13 cellular contexts compared by ENCODE assay signal in genomic region chr1:159172599-159173291, GRCh38. TPM values are rescaled to one million over a fixed set of nuclear protein-coding genes. Genes with fewer than 3 reads are reported as not detected.
DNase-seq lines count a peak whose midpoint lies in the region; ATAC-seq and TF ChIP-seq lines count a peak whose summit lies in the region.
"Had no signal": no experiment of that assay in that cellular context is flagged by ENCODE, and none has a peak within 500 bp of the region (broad histone marks: within the 10 kb centered on the region; RNA-seq: fewer than 3 reads in every experiment).

No MANE protein-coding gene starts in this region.

- H3K18ac ChIP-seq in trophoblast cell (ENCODE audit: low read length), result no peak overlapping the region

- H3K79me1 ChIP-seq in trophoblast cell (ENCODE audit: low read length), result no peaks in the 10 kb centered on the region

- TF ChIP-seq CTCF in activated B cell treated with CpG ODN at 0.5 μM for 24 hours (IDR thresholded peaks at IDR 0.05) (no peak), right lobe of liver (IDR thresholded peaks at IDR 0.05) (no peak)

- ATAC-seq in activated B cell treated with CpG ODN at 0.5 μM for 24 hours (ENCODE audit: low read depth) (no peak), left ventricle myocardium superior (peak; percentile 70), right lobe of liver (no peak), HG03520 (IDR thresholded peaks at IDR 0.05; ENCODE audit: unreplicated experiment) (no peak)
- ATAC-seq in activated CD8-positive, alpha-beta T cell treated with anti-CD3 and anti-CD28 coated beads, Interleukin-2, amount 10 ng/mL, durations not matched to agents 7 days and 5 days, result no peak
- ATAC-seq: CD8-positive, alpha-beta T cell had no signal

- H3K36me3 ChIP-seq in trophoblast cell (ENCODE audit: control insufficient read depth in 1 of 2, insufficient read depth in 2 of 2, low read length in 2 of 2) (no peaks in the 10 kb centered on the region), right lobe of liver (no peaks in the 10 kb centered on the region)
- H3K36me3 ChIP-seq: SJCRH30 had no signal

- intact Hi-C loops in activated B cell treated with CpG ODN at 0.5 μM for 24 hours (cut with micrococcal nuclease), result loop anchor here (2.0 kb wide), 1 partner anchor 14 kb away; no protein-coding TSS in a partner anchor
- intact Hi-C loops in left ventricle myocardium superior (cut with micrococcal nuclease), result no loop called here
- intact Hi-C loops in right lobe of liver (cut with DNase I), result no loop called here

- no peak overlapping the region for H3K9ac ChIP-seq in trophoblast cell (ENCODE audit: low read length)

- H3K4me2 ChIP-seq in trophoblast cell (ENCODE audit: low read length), result no peak overlapping the region

- no peak overlapping the region for H2AK5ac ChIP-seq in trophoblast cell (ENCODE audit: low read length)

- no peak overlapping the region for H4K12ac ChIP-seq in trophoblast cell (ENCODE audit: low read depth, low read length)

- H3K4me1 Mint-ChIP-seq in activated B cell treated with CpG ODN at 0.5 μM for 24 hours, result peaks cover 18% of the 10 kb centered on the region
- no peaks in the 10 kb centered on the region for H3K4me1 Mint-ChIP-seq in activated CD8-positive, alpha-beta T cell treated with anti-CD3 and anti-CD28 coated beads, Interleukin-2, amount 10 ng/mL, durations not matched to agents 7 days and 5 days (ENCODE audit: low read depth)

- H3K4ac ChIP-seq in trophoblast cell (ENCODE audit: low read depth, low read length), result no peak overlapping the region

- H3K4me3 ChIP-seq in trophoblast cell (ENCODE audit: low read depth, low read length) (no peak overlapping the region), right lobe of liver (no peak overlapping the region)
- H3K4me3 ChIP-seq: SJCRH30 had no signal

- CTCF ChIA-PET in activated B cell treated with CpG ODN at 0.5 μM for 24 hours (lab: Charles Lee), result no interaction called here
- CTCF ChIA-PET in activated CD8-positive, alpha-beta T cell treated with anti-CD3 and anti-CD28 coated beads, Interleukin-2, amount 10 ng/mL, durations not matched to agents 7 days and 5 days (lab: Charles Lee), result interaction anchor here (0.7 to 1.4 kb wide), 2 partner anchors 40 to 1153 kb away, joined by 3 to 4 read pairs; no protein-coding TSS in a partner anchor

- H3K4me3 Mint-ChIP-seq in activated B cell treated with CpG ODN at 0.5 μM for 24 hours, result peak overlapping the region; percentile 28
- no peak overlapping the region for H3K4me3 Mint-ChIP-seq in activated CD8-positive, alpha-beta T cell treated with anti-CD3 and anti-CD28 coated beads, Interleukin-2, amount 10 ng/mL, durations not matched to agents 7 days and 5 days
- H3K4me3 Mint-ChIP-seq: CD8-positive, alpha-beta T cell; central memory CD8-positive, alpha-beta T cell had no signal

- H3K23ac ChIP-seq in trophoblast cell (ENCODE audit: low read length), result no peak overlapping the region

- peak; percentile 77 for DNase-seq in Daoy (ENCODE audit: low read depth)
- no peak for DNase-seq in activated B cell treated with CpG ODN at 0.5 μM for 24 hours
- peak; percentile 38 for DNase-seq in left ventricle myocardium superior
- no peak for DNase-seq in trophoblast cell
- DNase-seq in activated CD8-positive, alpha-beta T cell treated with anti-CD3 and anti-CD28 coated beads, Interleukin-2, amount 10 ng/mL, durations not matched to agents 7 days and 5 days, result no peak
- no peak for DNase-seq in right lobe of liver
- DNase-seq in NOMO-1 (lab: John Stamatoyannopoulos, UW; ENCODE audit: unreplicated experiment in 2 of 2), result no peak
- DNase-seq: CD8-positive, alpha-beta T cell; NCI-H1417 treated with DMSO at 0.1 percent for 48 hours; SJCRH30; stimulated activated naive CD4-positive, alpha-beta T cell treated with Interleukin-2 at 50 U/mL for 16 hours had no signal

- H4K91ac ChIP-seq in trophoblast cell (ENCODE audit: low read depth, low read length), result no peak overlapping the region

- no peaks in the 10 kb centered on the region for H3K79me2 ChIP-seq in trophoblast cell (ENCODE audit: control insufficient read depth, insufficient read depth, low read length, poor library complexity)

- H3K27ac ChIP-seq in trophoblast cell (ENCODE audit: low read depth, low read length), result no peak overlapping the region
- no peak overlapping the region for H3K27ac ChIP-seq in right lobe of liver
- H3K27ac ChIP-seq: SJCRH30 had no signal

- TF ChIP-seq POLR2A in right lobe of liver (IDR thresholded peaks at IDR 0.05), result no peak

- no peak overlapping the region for H3K14ac ChIP-seq in trophoblast cell (ENCODE audit: low read length)

- H3K36me3 Mint-ChIP-seq in activated B cell treated with CpG ODN at 0.5 μM for 24 hours (ENCODE audit: low read depth), result peaks cover 3% of the 10 kb centered on the region
- H3K36me3 Mint-ChIP-seq in activated CD8-positive, alpha-beta T cell treated with anti-CD3 and anti-CD28 coated beads, Interleukin-2, amount 10 ng/mL, durations not matched to agents 7 days and 5 days (ENCODE audit: low read depth), result no peaks in the 10 kb centered on the region
- H3K36me3 Mint-ChIP-seq: CD8-positive, alpha-beta T cell had no signal

- peak overlapping the region; percentile 43 for H2AFZ ChIP-seq in trophoblast cell (ENCODE audit: insufficient read depth, low read length, poor library complexity)

- whole genome bisulfite sequencing in trophoblast cell (ENCODE audit: extremely low coverage, insufficient coverage, insufficient read length), result no CpG with 5 or more reads among the region's 17 CpGs
- whole genome bisulfite sequencing in right lobe of liver (ENCODE audit: insufficient coverage, low coverage, low lambda C conversion rate, missing lambda C conversion rate), result 2% methylated on average over 16 of the region's 17 CpGs

- no peak overlapping the region for H2BK12ac ChIP-seq in trophoblast cell (ENCODE audit: low read length)

- H3K27me3 Mint-ChIP-seq in activated B cell treated with CpG ODN at 0.5 μM for 24 hours, result peaks cover 29% of the 10 kb centered on the region
- H3K27me3 Mint-ChIP-seq in activated CD8-positive, alpha-beta T cell treated with anti-CD3 and anti-CD28 coated beads, Interleukin-2, amount 10 ng/mL, durations not matched to agents 7 days and 5 days (ENCODE audit: low read depth), result peaks cover 57% of the 10 kb centered on the region

- no peak overlapping the region for H4K8ac ChIP-seq in trophoblast cell (ENCODE audit: low read depth, low read length)

- peaks cover 2 to 7% of the 10 kb centered on the region in 2 experiments for H3K4me1 ChIP-seq in trophoblast cell (ENCODE audit: control insufficient read depth in 1 of 2, insufficient read depth in 2 of 2, low read length in 2 of 2)
- no peaks in the 10 kb centered on the region for H3K4me1 ChIP-seq in right lobe of liver
- H3K4me1 ChIP-seq: SJCRH30 had no signal

- H3K9me3 ChIP-seq in trophoblast cell (ENCODE audit: insufficient read depth, low read depth, low read length), result no peaks in the 10 kb centered on the region
- no peaks in the 10 kb centered on the region for H3K9me3 ChIP-seq in right lobe of liver
- H3K9me3 ChIP-seq: SJCRH30 had no signal

- POLR2A ChIA-PET in activated B cell treated with CpG ODN at 0.5 μM for 24 hours (lab: Charles Lee), result no interaction called here
- POLR2A ChIA-PET in activated CD8-positive, alpha-beta T cell treated with anti-CD3 and anti-CD28 coated beads, Interleukin-2, amount 10 ng/mL, durations not matched to agents 7 days and 5 days (lab: Charles Lee), result no interaction called here

- H3K27ac Mint-ChIP-seq in activated B cell treated with CpG ODN at 0.5 μM for 24 hours, result no peak overlapping the region
- no peak overlapping the region for H3K27ac Mint-ChIP-seq in activated CD8-positive, alpha-beta T cell treated with anti-CD3 and anti-CD28 coated beads, Interleukin-2, amount 10 ng/mL, durations not matched to agents 7 days and 5 days
- H3K27ac Mint-ChIP-seq: CD8-positive, alpha-beta T cell had no signal

- H3K27me3 ChIP-seq in trophoblast cell (ENCODE audit: insufficient read depth, low read length) (peaks cover 9% of the 10 kb centered on the region), right lobe of liver (peaks cover 0 to 3% of the 10 kb centered on the region in 2 donors)
- H3K27me3 ChIP-seq: SJCRH30 had no signal

- no peak overlapping the region for H2BK120ac ChIP-seq in trophoblast cell (ENCODE audit: insufficient read depth, low read length, poor library complexity)

- H2BK5ac ChIP-seq in trophoblast cell (ENCODE audit: low read depth, low read length, poor library complexity), result no peak overlapping the region

- H3K9me3 Mint-ChIP-seq in activated B cell treated with CpG ODN at 0.5 μM for 24 hours, result no peaks in the 10 kb centered on the region
- H3K9me3 Mint-ChIP-seq in activated CD8-positive, alpha-beta T cell treated with anti-CD3 and anti-CD28 coated beads, Interleukin-2, amount 10 ng/mL, durations not matched to agents 7 days and 5 days (ENCODE audit: insufficient read depth), result no peaks in the 10 kb centered on the region
- H3K9me3 Mint-ChIP-seq: CD8-positive, alpha-beta T cell had no signal

RNA-seq across cellular contexts. Expression of gene CADM3, which starts 1.3 kb away (rescaled TPM):
- total RNA-seq in Daoy (2014; rRNA removed; shearing (Covaris generic)), result 0.57 and 0.80 TPM in 2 replicates
- 0.37 and 0.84 TPM in 2 replicates for total RNA-seq in activated B cell treated with CpG ODN at 0.5 μM for 24 hours
- total RNA-seq in left ventricle myocardium superior, result 4.8 TPM
- 0.53 and 0.56 TPM in 2 replicates for polyA plus RNA-seq in trophoblast cell (2013)
- not detected for total RNA-seq in activated CD8-positive, alpha-beta T cell treated with anti-CD3 and anti-CD28 coated beads, Interleukin-2, amount 10 ng/mL, durations not matched to agents 7 days and 5 days
- under 1 TPM; 0.11 to 0.61 (median 0.16) TPM for total RNA-seq in right lobe of liver
- total RNA-seq: CD8-positive, alpha-beta T cell; SJCRH30 had no signal

RNA-seq across cellular contexts. Expression of gene ACKR1, which starts 31.9 kb away (rescaled TPM):
- total RNA-seq in Daoy (2014; rRNA removed; shearing (Covaris generic)), result not detected in 2 replicates
- total RNA-seq in activated B cell treated with CpG ODN at 0.5 μM for 24 hours, result 0.18 TPM in 1 of 2 replicates, not detected in the other
- total RNA-seq in left ventricle myocardium superior, result 15.9 TPM
- polyA plus RNA-seq in trophoblast cell (2013), result 0.03 TPM in 2 replicates
- not detected for total RNA-seq in activated CD8-positive, alpha-beta T cell treated with anti-CD3 and anti-CD28 coated beads, Interleukin-2, amount 10 ng/mL, durations not matched to agents 7 days and 5 days
- total RNA-seq in right lobe of liver, result under 1 TPM in 4 of 6 experiments, not detected in 2; 0.12 to 0.53 (median 0.39) TPM
- total RNA-seq: CD8-positive, alpha-beta T cell; SJCRH30 had no signal

Comparison
In these comparisons a context has a peak if more than half of its experiments do, and no peak if none do; other contexts are left out.
1. DNase-seq: peak in Daoy (single experiment) and left ventricle myocardium superior (single experiment); none in activated B cell treated with CpG ODN at 0.5 μM for 24 hours (single experiment), trophoblast cell (0 of 2), activated CD8-positive, alpha-beta T cell treated with anti-CD3 and anti-CD28 coated beads, Interleukin-2, amount 10 ng/mL, durations not matched to agents 7 days and 5 days (single experiment), right lobe of liver (0 of 3) and NOMO-1 (0 of 2).
2. RNA of gene ACKR1, which starts 31.9 kb away (total RNA-seq): 15.9 TPM in left ventricle myocardium superior (single experiment); 0.12 to 0.53 TPM in right lobe of liver, 0.18 TPM in activated B cell treated with CpG ODN at 0.5 μM for 24 hours, not detected in Daoy and not detected in activated CD8-positive, alpha-beta T cell treated with anti-CD3 and anti-CD28 coated beads, Interleukin-2, amount 10 ng/mL, durations not matched to agents 7 days and 5 days; every median in the first group is over 10 times any median in the second.